ENCODE assay signal across 13 cellular contexts in the genomic region with DNA sequence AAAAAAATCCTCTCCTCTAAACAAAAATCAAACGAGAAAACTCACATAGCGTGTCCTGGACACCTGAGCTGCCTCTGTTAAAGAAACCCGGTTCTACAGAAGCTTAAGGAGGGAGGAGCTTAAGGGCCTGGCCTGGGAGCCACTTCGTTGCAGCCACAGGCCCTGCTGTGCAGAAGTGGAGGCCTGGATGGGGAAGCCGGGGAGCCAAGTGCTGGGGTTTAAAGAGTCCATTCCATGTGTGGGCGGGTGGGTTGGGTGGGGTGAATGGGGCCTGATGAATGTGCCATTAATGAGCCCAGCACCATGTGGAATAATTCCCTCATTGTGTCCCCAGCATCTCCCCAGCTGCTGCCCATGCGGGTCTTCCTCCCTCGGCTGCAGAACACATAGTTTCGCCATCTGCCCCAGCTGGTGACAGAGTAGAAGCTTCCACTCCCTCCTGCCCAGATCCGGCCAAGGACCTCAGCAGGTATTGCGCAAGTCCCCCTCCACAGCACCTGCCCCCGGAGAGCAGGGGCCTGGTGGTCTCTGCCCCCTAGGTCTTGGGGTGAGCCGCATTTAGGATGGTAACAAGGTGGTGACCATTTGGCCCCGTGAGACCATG.
DNase-seq lines count a peak whose midpoint lies in the region; ATAC-seq, FAIRE-seq and TF ChIP-seq lines count a peak whose summit lies in the region.
"Had no signal": no experiment of that assay in that cellular context is flagged by ENCODE, and none has a peak within 500 bp of the region (broad histone marks: within the 10 kb centered on the region; RNA-seq: fewer than 3 reads in every experiment).

No MANE protein-coding gene starts in this region.

- no peak overlapping the region for H3K4me3 ChIP-seq in cardiac muscle cell
- H3K4me3 ChIP-seq in ascending aorta, result no peak overlapping the region
- H3K4me3 ChIP-seq in lower lobe of right lung, result no peak overlapping the region
- no peak overlapping the region for H3K4me3 ChIP-seq in tibial nerve
- H3K4me3 ChIP-seq: Peyer's patch had no signal

- H3K4me1 Mint-ChIP-seq in activated naive CD4-positive, alpha-beta T cell treated with anti-CD3 and anti-CD28 coated beads, Interleukin-2, amount 10 ng/mL, durations not matched to agents 7 days and 5 days, result no peaks in the 10 kb centered on the region
- H3K4me1 Mint-ChIP-seq: activated T-helper 17 cell treated with anti-CD3 and anti-CD28 coated beads, Interleukin-2, amount 50 U/mL, for 72 hours; B cell had no signal

- H3K9me3 ChIP-seq in cardiac muscle cell (ENCODE audit: low read depth) (no peaks in the 10 kb centered on the region), ascending aorta (no peaks in the 10 kb centered on the region), lower lobe of right lung (no peaks in the 10 kb centered on the region), tibial nerve (peaks cover 0 to 6% (median 0%) of the 10 kb centered on the region in 4 donors)
- H3K9me3 ChIP-seq: Peyer's patch had no signal

- H3K27me3 Mint-ChIP-seq in activated naive CD4-positive, alpha-beta T cell treated with anti-CD3 and anti-CD28 coated beads, Interleukin-2, amount 10 ng/mL, durations not matched to agents 7 days and 5 days, result peaks cover 6% of the 10 kb centered on the region

- DNase-seq in cardiac muscle cell (ENCODE audit: low read depth in 1 of 2, low spot score in 1 of 2) (no peak), Right ventricle myocardium inferior (ENCODE audit: missing footprints) (no peak), ascending aorta (ENCODE audit: low spot score in 2 of 2) (no peak), lower lobe of right lung (no peak), tibial nerve (ENCODE audit: low spot score in 2 of 2) (no peak), GM19240 (ENCODE audit: insufficient read length, low spot score) (no peak), HTR-8/SVneo (ENCODE audit: insufficient read length, low spot score) (no peak)
- no peak for DNase-seq in activated naive CD4-positive, alpha-beta T cell treated with anti-CD3 and anti-CD28 coated beads, Interleukin-2, amount 10 ng/mL, durations not matched to agents 7 days and 5 days
- DNase-seq: cortex of kidney, NCI-H1048 had no signal

- TF ChIP-seq CTCF in cardiac muscle cell (IDR thresholded peaks at IDR 0.05; ENCODE audit: low read depth, low read length), result no peak
- TF ChIP-seq CTCF in ascending aorta (IDR thresholded peaks at IDR 0.05), result no peak
- no peak for TF ChIP-seq CTCF in lower lobe of right lung (IDR thresholded peaks at IDR 0.05)
- TF ChIP-seq CTCF in tibial nerve (IDR thresholded peaks at IDR 0.05), result no peak

- TF ChIP-seq EP300 in tibial nerve (IDR thresholded peaks at IDR 0.05), result no peak

- no peak overlapping the region for H3K27ac Mint-ChIP-seq in activated naive CD4-positive, alpha-beta T cell treated with anti-CD3 and anti-CD28 coated beads, Interleukin-2, amount 10 ng/mL, durations not matched to agents 7 days and 5 days
- H3K27ac Mint-ChIP-seq: activated T-helper 17 cell treated with anti-CD3 and anti-CD28 coated beads, Interleukin-2, amount 50 U/mL, for 72 hours; B cell had no signal

- H3K27ac ChIP-seq in cardiac muscle cell (peak overlapping the region; percentile 15), ascending aorta (peak overlapping the region; percentile 93 to 95), lower lobe of right lung (peak overlapping the region; percentile 21), tibial nerve (peak overlapping the region; percentile 39 to 91 (median 76))

- H3K9me3 Mint-ChIP-seq in activated naive CD4-positive, alpha-beta T cell treated with anti-CD3 and anti-CD28 coated beads, Interleukin-2, amount 10 ng/mL, durations not matched to agents 7 days and 5 days, result peaks cover 2% of the 10 kb centered on the region

- ATAC-seq in Right ventricle myocardium inferior, result no peak
- peak; percentile 37 to 62 for ATAC-seq in lower lobe of right lung

- CTCF ChIA-PET in activated naive CD4-positive, alpha-beta T cell treated with anti-CD3 and anti-CD28 coated beads, Interleukin-2, amount 10 ng/mL, durations not matched to agents 7 days and 5 days (lab: Charles Lee), result no interaction called here

- intact Hi-C loops in Right ventricle myocardium inferior (cut with DNase I), result loop anchor here (5.0 kb wide), 2 partner anchors 91 to 124 kb away; no protein-coding TSS in a partner anchor
- intact Hi-C loops in ascending aorta (cut with DNase I), result loop anchor here (5.0 to 10.0 kb wide), 4 partner anchors 144 to 321 kb away; a partner anchor contains a TSS
- intact Hi-C loops in lower lobe of right lung (cut with DNase I), result no loop called here

- H3K36me3 Mint-ChIP-seq in activated naive CD4-positive, alpha-beta T cell treated with anti-CD3 and anti-CD28 coated beads, Interleukin-2, amount 10 ng/mL, durations not matched to agents 7 days and 5 days, result no peaks in the 10 kb centered on the region

- H3K36me3 ChIP-seq in cardiac muscle cell (peaks cover 10% of the 10 kb centered on the region), ascending aorta (peaks cover 0 to 11% of the 10 kb centered on the region in 2 donors), lower lobe of right lung (peaks cover 46% of the 10 kb centered on the region), tibial nerve (peaks cover 0 to 3% (median 0%) of the 10 kb centered on the region in 3 donors)

- H3K4me1 ChIP-seq in cardiac muscle cell (ENCODE audit: low read depth) (peaks cover 54% of the 10 kb centered on the region), ascending aorta (peaks cover 28 to 42% of the 10 kb centered on the region in 2 donors), lower lobe of right lung (peaks cover 68% of the 10 kb centered on the region), tibial nerve (peaks cover 3 to 80% (median 47%) of the 10 kb centered on the region in 4 donors)

- FAIRE-seq in HTR-8/SVneo (lab: Jason Lieb, UNC), result no peak

- H3K27me3 ChIP-seq in cardiac muscle cell (no peaks in the 10 kb centered on the region), ascending aorta (no peaks in the 10 kb centered on the region), lower lobe of right lung (ENCODE audit: low read depth) (no peaks in the 10 kb centered on the region), tibial nerve (no peaks in the 10 kb centered on the region)
- H3K27me3 ChIP-seq: Peyer's patch had no signal

- 29 to 46% methylated on average over 13 to 14 of the region's 14 CpGs for WGBS in tibial nerve, 2 donors

- no peak overlapping the region for H3K4me3 Mint-ChIP-seq in activated naive CD4-positive, alpha-beta T cell treated with anti-CD3 and anti-CD28 coated beads, Interleukin-2, amount 10 ng/mL, durations not matched to agents 7 days and 5 days
- H3K4me3 Mint-ChIP-seq: activated T-helper 17 cell treated with anti-CD3 and anti-CD28 coated beads, Interleukin-2, amount 50 U/mL, for 72 hours; B cell had no signal

- TF ChIP-seq POLR2A in tibial nerve (IDR thresholded peaks at IDR 0.05), result no peak

Comparison
In these comparisons a context has a peak if more than half of its experiments do, and no peak if none do; other contexts are left out.
1. H3K27ac ChIP-seq: peak in every context shown above with its lines; median percentile 94 in ascending aorta; 76 in tibial nerve; 21 in lower lobe of right lung; 15 in cardiac muscle cell.